8 cellular contexts compared by ENCODE assay signal in genomic region chr7:3154881-3155494, GRCh38.
DNase-seq lines count a peak whose midpoint lies in the region; ATAC-seq, FAIRE-seq and TF ChIP-seq lines count a peak whose summit lies in the region.

No MANE protein-coding gene starts in this region.

- DNase-seq in NCI-H2171 treated with DMSO at 0.1 percent for 48 hours (lab: John Stamatoyannopoulos, UW) (peak; percentile 55), NCI-H2171 (lab: John Stamatoyannopoulos, UW) (no peak), HK-2 (ENCODE audit: unreplicated experiment) (peak; percentile 14), SW480 (ENCODE audit: low spot score) (peak; percentile 51), astrocyte (ENCODE audit: low read depth) (no peak), HepG2 (ENCODE audit: low spot score) (peak; percentile 43)
- DNase-seq in stimulated activated CD8-positive, alpha-beta memory T cell treated with anti-CD3 and anti-CD28 coated beads, Interleukin-7, amount 100 ng/mL, for 24 hours (ENCODE audit: low read depth), result peak; percentile 26

- H3K4me2 ChIP-seq in astrocyte (ENCODE audit: low read length) (no peak overlapping the region), HepG2 (ENCODE audit: low read depth, low read length) (no peak overlapping the region)

- in situ Hi-C loops in HepG2 (cut with HindIII; ENCODE audit: extremely low pct_ligation_motif_present, low pct_unique_long_range_greater_than_20kb), result loop anchor here (5.0 kb wide), 1 partner anchor 268 kb away; no protein-coding TSS in a partner anchor

- TF ChIP-seq RAD21 in HepG2 (CRISPR knock-in tag; IDR thresholded peaks at IDR 0.05), result no peak; the same call in 1 of the 2 replicates

- no peak overlapping the region for H3K4me3 Mint-ChIP-seq in astrocyte (ENCODE audit: unreplicated experiment)

- TF ChIP-seq CTCF in astrocyte (IDR thresholded peaks at IDR 0.05; ENCODE audit: insufficient read depth, low read depth, low read length), result peak; percentile 76
- TF ChIP-seq CTCF in HepG2 (CRISPR knock-in tag; IDR thresholded peaks at IDR 0.05), result peak; percentile 74

- no peak overlapping the region for H3K27ac Mint-ChIP-seq in astrocyte (ENCODE audit: unreplicated experiment)

- peaks cover 15% of the 10 kb centered on the region for H3K27me3 Mint-ChIP-seq in astrocyte (ENCODE audit: low read depth, unreplicated experiment)

- H3K9ac ChIP-seq in astrocyte (ENCODE audit: low read length), result no peak overlapping the region
- no peak overlapping the region for H3K9ac ChIP-seq in HepG2 (ENCODE audit: insufficient read depth, low read depth, low read length)

- H3K9me3 Mint-ChIP-seq in astrocyte (ENCODE audit: unreplicated experiment), result peaks cover 2% of the 10 kb centered on the region

- H4K20me1 ChIP-seq in astrocyte (ENCODE audit: insufficient read depth, low read length), result no peaks in the 10 kb centered on the region
- H4K20me1 ChIP-seq in HepG2 (ENCODE audit: insufficient read depth, low read length), result no peaks in the 10 kb centered on the region

- peaks cover 3% of the 10 kb centered on the region for H3K4me1 ChIP-seq in astrocyte (ENCODE audit: insufficient read depth, low read length)
- H3K4me1 ChIP-seq in HepG2 (ENCODE audit: insufficient read depth, low read length), result no peaks in the 10 kb centered on the region

- no peaks in the 10 kb centered on the region for H3K36me3 Mint-ChIP-seq in astrocyte (ENCODE audit: low read depth, unreplicated experiment)

- H3K27ac ChIP-seq in astrocyte (ENCODE audit: low read depth, low read length) (no peak overlapping the region), HepG2 (ENCODE audit: extremely low read length, insufficient read depth, low read length) (no peak overlapping the region)

- ATAC-seq in HepG2 (peak; percentile 58; the same call in 2 of the 3 replicates), HG03045 (IDR thresholded peaks at IDR 0.05; ENCODE audit: unreplicated experiment) (no peak)

- CTCF ChIA-PET in HepG2 (lab: Yijun Ruan, JAX; ENCODE audit: low intra/inter-chr PET ratio, low total read pairs), result interaction anchor here (1.3 to 2.5 kb wide), 3 partner anchors 89 to 290 kb away, joined by 5 to 19 read pairs (median 16); no protein-coding TSS in a partner anchor

- H3K9me3 ChIP-seq in astrocyte (ENCODE audit: insufficient read depth, low read depth, low read length) (no peaks in the 10 kb centered on the region), HepG2 (ENCODE audit: low read length) (no peaks in the 10 kb centered on the region)

- TF ChIP-seq EP300 in HepG2 (IDR thresholded peaks at IDR 0.05; ENCODE audit: low read depth in 2 of 2, low read length in 2 of 2) (no peak), HepG2 (CRISPR knock-in tag; IDR thresholded peaks at IDR 0.05; ENCODE audit: borderline replicate concordance) (no peak)

- TF ChIP-seq POLR2A in HepG2 (IDR thresholded peaks at IDR 0.05; ENCODE audit: insufficient read depth in 1 of 2, low read depth in 2 of 2, low read length in 2 of 2), result no peak

- no peak for FAIRE-seq in astrocyte (lab: Jason Lieb, UNC)
- peak; percentile 82 for FAIRE-seq in HepG2 (lab: Jason Lieb, UNC)

- intact Hi-C loops in HepG2 (cut with micrococcal nuclease; ENCODE audit: unreplicated experiment), result no loop called here

- POLR2A ChIA-PET in HepG2 (lab: Yijun Ruan, JAX), result no interaction called here

- H3K36me3 ChIP-seq in astrocyte (ENCODE audit: insufficient read depth, low read length) (no peaks in the 10 kb centered on the region), HepG2 (replicated peaks in 1 of 2; ENCODE audit: control insufficient read depth in 1 of 2, insufficient read depth in 2 of 2, low read length in 2 of 2) (no peaks in the 10 kb centered on the region)

- no peak overlapping the region for H2AFZ ChIP-seq in astrocyte (ENCODE audit: low read depth, low read length)
- no peak overlapping the region for H2AFZ ChIP-seq in HepG2 (ENCODE audit: low read length)

- no TSS peak for BruUV-seq in HepG2 (replicated peaks; lab: Mats Ljungman, UMichigan)

- no peaks in the 10 kb centered on the region for H3K79me2 ChIP-seq in astrocyte (ENCODE audit: insufficient read depth, low read length)
- no peaks in the 10 kb centered on the region for H3K79me2 ChIP-seq in HepG2 (ENCODE audit: insufficient read depth, low read length)

- H3K4me1 Mint-ChIP-seq in astrocyte (ENCODE audit: low read depth, unreplicated experiment), result peaks cover 3% of the 10 kb centered on the region

- no peaks in the 10 kb centered on the region for H3K27me3 ChIP-seq in astrocyte (ENCODE audit: insufficient read depth, low read length)
- H3K27me3 ChIP-seq in HepG2 (ENCODE audit: control insufficient read depth in 1 of 2, insufficient read depth in 2 of 2, low read length in 2 of 2), result peaks cover 2 to 3% of the 10 kb centered on the region in 2 experiments; a peak in 1 of 5 replicates

- H3K4me3 ChIP-seq in astrocyte (ENCODE audit: insufficient read depth, low read depth, low read length), result no peak overlapping the region
- no peak overlapping the region for H3K4me3 ChIP-seq in HepG2 (replicated peaks in 1 of 3; ENCODE audit: insufficient read depth in 1 of 3, low read depth in 2 of 3, low read length in 3 of 3)

- WGBS in HepG2 (ENCODE audit: low lambda C conversion rate), result 57% methylated on average over 7 of the region's 7 CpGs

TF ChIP-seq in HepG2, 621 proteins besides CTCF, POLR2A, EP300 and RAD21:
- TF ChIP-seq TRIM24 (CRISPR knock-in tag; IDR thresholded peaks at IDR 0.05) (no peak), HNF1B (CRISPR knock-in tag; IDR thresholded peaks at IDR 0.05) (no peak), SMC3 (IDR thresholded peaks at IDR 0.05; ENCODE audit: low read length) (peak; percentile 87), HNRNPLL (IDR thresholded peaks at IDR 0.05; ENCODE audit: low read depth, low read length, poor library complexity, severe bottlenecking) (no peak), KLF9 (CRISPR knock-in tag; IDR thresholded peaks at IDR 0.05; ENCODE audit: low read depth) (no peak), CREB1 (IDR thresholded peaks at IDR 0.05) (peak; percentile 41), CREB1 (CRISPR knock-in tag; IDR thresholded peaks at IDR 0.05) (no peak), TFDP2 (CRISPR knock-in tag; IDR thresholded peaks at IDR 0.05) (no peak), STAG1 (CRISPR knock-in tag; IDR thresholded peaks at IDR 0.05) (peak; percentile 85)

Comparison
In these comparisons a context has a peak if more than half of its experiments do, and no peak if none do; other contexts are left out.
1. DNase-seq: peak in NCI-H2171 treated with DMSO at 0.1 percent for 48 hours (single experiment), HK-2 (single experiment), SW480 (single experiment), HepG2 (single experiment) and stimulated activated CD8-positive, alpha-beta memory T cell treated with anti-CD3 and anti-CD28 coated beads, Interleukin-7, amount 100 ng/mL, for 24 hours (single experiment); none in NCI-H2171 (single experiment) and astrocyte (single experiment).